17 cellular contexts compared by ENCODE assay signal in genomic region chr2:119228964-119229363, GRCh38. TPM values are rescaled to one million over a fixed set of nuclear protein-coding genes. Genes with fewer than 3 reads are reported as not detected.
DNase-seq lines count a peak whose midpoint lies in the region; ATAC-seq and TF ChIP-seq lines count a peak whose summit lies in the region.
"Had no signal": no experiment of that assay in that cellular context is flagged by ENCODE, and none has a peak within 500 bp of the region (broad histone marks: within the 10 kb centered on the region; RNA-seq: fewer than 3 reads in every experiment).

No MANE protein-coding gene starts in this region.

- H3K4me3 Mint-ChIP-seq in neural progenitor cell: peak overlapping the region; percentile 38
- H3K4me3 Mint-ChIP-seq: CD4-positive, CD25-positive, alpha-beta regulatory T cell; CD8-positive, alpha-beta T cell; H9; HFFc6 had no signal

- in situ Hi-C loops in IMR-90 (cut with MboI; ENCODE audit: low sequenced_read_pairs): loop anchor here (25.0 kb wide), 1 partner anchor 1008 kb away; no protein-coding TSS in a partner anchor

- no TSS peak for BruUV-seq in IMR-90 (replicated peaks; lab: Mats Ljungman, UMichigan)

- H3K27me3 ChIP-seq in IMR-90 (ENCODE audit: control insufficient read depth, insufficient read depth, low read length) (no peaks in the 10 kb centered on the region), neural progenitor cell (peaks cover 22% of the 10 kb centered on the region), skeletal muscle tissue (ENCODE audit: control insufficient read depth in 3 of 3, insufficient read depth in 3 of 3, low read length in 3 of 3) (peaks cover 0 to 3% (median 0%) of the 10 kb centered on the region in 3 donors)

- intact Hi-C loops in IMR-90 (cut with micrococcal nuclease): no loop called here

- H3K27ac ChIP-seq in IMR-90 (ENCODE audit: insufficient read depth, low read length) (no peak overlapping the region), neural progenitor cell (no peak overlapping the region), skeletal muscle tissue (ENCODE audit: low read depth, low read length) (peak overlapping the region; percentile 17)
- H3K27ac ChIP-seq: GM23248 had no signal

- no peak for TF ChIP-seq RAD21 in IMR-90 (IDR thresholded peaks at IDR 0.05; ENCODE audit: low read length)

- no peaks in the 10 kb centered on the region for H3K36me3 ChIP-seq in IMR-90 (ENCODE audit: control insufficient read depth, insufficient read depth, low read length)
- H3K36me3 ChIP-seq in neural progenitor cell: no peaks in the 10 kb centered on the region
- peaks cover 0 to 5% (median 0%) of the 10 kb centered on the region in 3 donors for H3K36me3 ChIP-seq in skeletal muscle tissue (ENCODE audit: control insufficient read depth in 3 of 3, insufficient read depth in 3 of 3, low read length in 3 of 3)

- H2BK120ac ChIP-seq in IMR-90 (ENCODE audit: low read depth, low read length): no peak overlapping the region

- peaks cover 33% of the 10 kb centered on the region for H3K27me3 Mint-ChIP-seq in neural progenitor cell (ENCODE audit: insufficient read depth, low read depth)

- no peak overlapping the region for H3K4me2 ChIP-seq in IMR-90 (ENCODE audit: low read depth, low read length)
- no peak overlapping the region for H3K4me2 ChIP-seq in neural progenitor cell

- H2BK20ac ChIP-seq in IMR-90 (ENCODE audit: low read depth, low read length): no peak overlapping the region

- no CpG with 5 or more reads among the region's 7 CpGs for WGBS in IMR-90 (ENCODE audit: extremely low coverage in 2 of 2, insufficient read length in 1 of 2), 2 experiments

- H3K4me1 ChIP-seq in IMR-90 (ENCODE audit: control insufficient read depth, insufficient read depth, low read length) (peaks cover 42% of the 10 kb centered on the region), neural progenitor cell (peaks cover 22% of the 10 kb centered on the region), skeletal muscle tissue (ENCODE audit: control insufficient read depth in 3 of 3, insufficient read depth in 3 of 3, low read length in 3 of 3) (peaks cover 72 to 94% (median 80%) of the 10 kb centered on the region in 3 donors)

- H3K14ac ChIP-seq in IMR-90 (replicated peaks; ENCODE audit: low read depth, low read length): no peak overlapping the region

- no peak overlapping the region for H2AK9ac ChIP-seq in IMR-90 (replicated peaks; ENCODE audit: low read depth, low read length, poor library complexity)

- no peaks in the 10 kb centered on the region for H3K36me3 Mint-ChIP-seq in neural progenitor cell
- H3K36me3 Mint-ChIP-seq: CD4-positive, CD25-positive, alpha-beta regulatory T cell; CD8-positive, alpha-beta T cell had no signal

- H3K4me3 ChIP-seq in IMR-90 (ENCODE audit: insufficient read depth, low read depth, low read length) (no peak overlapping the region), neural progenitor cell (no peak overlapping the region), skeletal muscle tissue (ENCODE audit: low read length in 3 of 3) (no peak overlapping the region)
- H3K4me3 ChIP-seq: GM12878, GM23248 had no signal

- no peak for TF ChIP-seq POLR2A in IMR-90 (IDR thresholded peaks at IDR 0.05; ENCODE audit: low read depth, low read length)

- no peak for DNase-seq in IMR-90
- DNase-seq in neural progenitor cell (ENCODE audit: low spot score): no peak
- DNase-seq in NCI-H748 treated with DMSO at 0.1 percent for 48 hours (lab: John Stamatoyannopoulos, UW): no peak
- DNase-seq in GM10248 (ENCODE audit: extremely low spot score): no peak
- DNase-seq: C1 segment of cervical spinal cord; Caco-2; CD4-positive, CD25-positive, alpha-beta regulatory T cell; CD8-positive, alpha-beta T cell; DMS153; DND-41; GM23248; H9; HFFc6 had no signal

- H3K9me3 ChIP-seq in IMR-90 (ENCODE audit: control insufficient read depth, insufficient read depth, low read length) (no peaks in the 10 kb centered on the region), neural progenitor cell (ENCODE audit: low read depth) (no peaks in the 10 kb centered on the region), skeletal muscle tissue (ENCODE audit: control insufficient read depth in 3 of 3, low read length in 3 of 3) (no peaks in the 10 kb centered on the region)
- H3K9me3 ChIP-seq: Caco-2 had no signal

- CTCF ChIA-PET in IMR-90 (lab: Yijun Ruan, JAX): no interaction called here
- CTCF ChIA-PET in GM10248 (lab: Yijun Ruan, JAX): interaction anchor here (1.3 kb wide), 2 partner anchors 9 to 62 kb away, joined by 3 read pairs; no protein-coding TSS in a partner anchor

- H3F3A ChIP-seq in neural progenitor cell (ENCODE audit: low read depth): peaks cover 9% of the 10 kb centered on the region

- H4K20me1 ChIP-seq in IMR-90 (ENCODE audit: insufficient read depth, low read length) (no peaks in the 10 kb centered on the region), neural progenitor cell (ENCODE audit: low read depth) (peaks cover 1% of the 10 kb centered on the region)

- no peak overlapping the region for H2AK5ac ChIP-seq in IMR-90 (ENCODE audit: low read depth, low read length)

- peak overlapping the region; percentile 2; the same call in 1 of the 2 replicates for H3K4ac ChIP-seq in IMR-90 (ENCODE audit: low read depth, low read length)

- H3K56ac ChIP-seq in IMR-90 (ENCODE audit: extremely low read depth, insufficient read depth, low read length): no peak overlapping the region

- H3K9ac ChIP-seq in IMR-90 (ENCODE audit: low read depth, low read length) (no peak overlapping the region), neural progenitor cell (no peak overlapping the region), skeletal muscle tissue (ENCODE audit: low read depth in 1 of 3, low read length in 3 of 3) (no peak overlapping the region)
- H3K9ac ChIP-seq: GM23248 had no signal

- no peak overlapping the region for H3K23ac ChIP-seq in IMR-90 (ENCODE audit: low read depth, low read length)

- peaks cover 27% of the 10 kb centered on the region for H3K9me1 ChIP-seq in IMR-90 (ENCODE audit: insufficient read depth, low read length)

- ATAC-seq in IMR-90 (ENCODE audit: low read depth): no peak
- ATAC-seq in GM19328 (IDR thresholded peaks at IDR 0.05; ENCODE audit: unreplicated experiment): no peak
- ATAC-seq: CD8-positive, alpha-beta T cell; GM12878; HCT116 had no signal

- no peaks in the 10 kb centered on the region for H3K9me3 Mint-ChIP-seq in neural progenitor cell
- H3K9me3 Mint-ChIP-seq: CD8-positive, alpha-beta T cell; H9; HFFc6 had no signal

- H4K8ac ChIP-seq in IMR-90 (ENCODE audit: low read depth in 2 of 2, low read length in 2 of 2): no peak overlapping the region

- no peak overlapping the region for H4K91ac ChIP-seq in IMR-90 (ENCODE audit: insufficient read depth, low read depth, low read length)

- H2BK15ac ChIP-seq in IMR-90 (ENCODE audit: low read depth, low read length): no peak overlapping the region

- peaks cover 0 to 48% of the 10 kb centered on the region in 2 experiments; a peak in 2 of 4 replicates for H3K79me1 ChIP-seq in IMR-90 (ENCODE audit: low read depth in 1 of 2, low read length in 2 of 2)

- dilution Hi-C loops in IMR-90 (cut with HindIII; ENCODE audit: low sequenced_read_pairs, unreplicated experiment): no loop called here

- POLR2A ChIA-PET in IMR-90 (lab: Charles Lee; ENCODE audit: unreplicated experiment): no interaction called here
- POLR2A ChIA-PET in GM10248 (lab: Yijun Ruan, JAX): no interaction called here

- no peak overlapping the region for H2AFZ ChIP-seq in IMR-90 (replicated peaks; ENCODE audit: low read length, poor library complexity)
- no peak overlapping the region for H2AFZ ChIP-seq in neural progenitor cell (replicated peaks)
- H2AFZ ChIP-seq: GM23248 had no signal

- no peak overlapping the region for H4K5ac ChIP-seq in IMR-90 (ENCODE audit: low read depth, low read length)

- H3K27ac Mint-ChIP-seq in neural progenitor cell: no peak overlapping the region
- H3K27ac Mint-ChIP-seq: CD8-positive, alpha-beta T cell had no signal

- TF ChIP-seq CTCF in IMR-90 (conservative IDR thresholded peaks at IDR 0.05; ENCODE audit: low read depth, low read length): no peak
- no peak for TF ChIP-seq CTCF in neural progenitor cell (IDR thresholded peaks at IDR 0.05)
- no peak for TF ChIP-seq CTCF in GM10248 (IDR thresholded peaks at IDR 0.05; ENCODE audit: control extremely low read depth, extremely low read depth, low read depth, missing control alignments)

- peaks cover 18% of the 10 kb centered on the region for H3K4me1 Mint-ChIP-seq in neural progenitor cell
- H3K4me1 Mint-ChIP-seq: CD4-positive, CD25-positive, alpha-beta regulatory T cell had no signal

- H3K79me2 ChIP-seq in neural progenitor cell (ENCODE audit: low read depth): no peaks in the 10 kb centered on the region

- H2BK5ac ChIP-seq in IMR-90 (ENCODE audit: low read depth, low read length, poor library complexity, severe bottlenecking): no peak overlapping the region

- H3K18ac ChIP-seq in IMR-90 (ENCODE audit: low read depth, low read length): no peak overlapping the region

TF ChIP-seq in IMR-90, 13 proteins besides CTCF, POLR2A, EP300 and RAD21 (continues in another document):
- TF ChIP-seq CEBPB (IDR thresholded peaks at IDR 0.05; ENCODE audit: low read depth, low read length): no peak
- no peak for TF ChIP-seq USF2 (IDR thresholded peaks at IDR 0.05; ENCODE audit: low read depth, low read length)
- no peak for TF ChIP-seq MAZ (IDR thresholded peaks at IDR 0.05; ENCODE audit: borderline replicate concordance, low read depth, low read length)
- TF ChIP-seq CHD1 (IDR thresholded peaks at IDR 0.05; ENCODE audit: low read depth, low read length): no peak
- TF ChIP-seq ELK1 (IDR thresholded peaks at IDR 0.05; ENCODE audit: borderline replicate concordance, low read depth, low read length): no peak

RNA-seq across cellular contexts. Expression of gene STEAP3, which starts 5.3 kb away (rescaled TPM):
- total RNA-seq in IMR-90 (2012; rRNA removed) (18.9 and 19.4 TPM in 2 replicates), neural progenitor cell (ENCODE audit: low replicate concordance) (0.30 and 1.2 TPM in 2 replicates), skeletal muscle tissue (8.9 TPM)
- polyA plus RNA-seq in IMR-90 (2012; rRNA removed): 43.9 and 46.6 TPM in 2 replicates
- 19.1 and 50.3 TPM in 2 replicates for polyA plus RNA-seq in IMR-90 (2012; cell fraction: cytosol; rRNA removed)
- 35.5 and 93.9 TPM in 2 replicates for polyA plus RNA-seq in IMR-90 (2012; cell fraction: nucleus; rRNA removed; ENCODE audit: low replicate concordance)
- total RNA-seq: CD4-positive, CD25-positive, alpha-beta regulatory T cell; CD8-positive, alpha-beta T cell had no signal
- polyA plus RNA-seq: CD4-positive, CD25-positive, alpha-beta regulatory T cell had no signal
